ENCODE assay signal across 22 cellular contexts in genomic region chr1:221468556-221468955, GRCh38.
"Had no signal": no experiment of that assay in that cellular context is flagged by ENCODE, and none has a peak within 500 bp of the region (broad histone marks: within the 10 kb centered on the region; RNA-seq: fewer than 3 reads in every experiment).

No MANE protein-coding gene starts in this region.

- H3K27ac ChIP-seq: SK-N-MC, WERI-Rb-1 had no signal

- H3K36me3 ChIP-seq: WERI-Rb-1 had no signal

- H3K27ac Mint-ChIP-seq: activated CD4-positive, alpha-beta memory T cell treated with anti-CD3 and anti-CD28 coated beads, Interleukin-2, amount 10 ng/mL, durations not matched to agents 7 days and 5 days; activated CD4-positive, alpha-beta T cell treated with anti-CD3 and anti-CD28 coated beads for 36 hours; activated naive CD4-positive, alpha-beta T cell treated with anti-CD3 and anti-CD28 coated beads, Interleukin-2, amount 10 ng/mL, durations not matched to agents 7 days and 5 days; activated naive CD8-positive, alpha-beta T cell treated with anti-CD3 and anti-CD28 coated beads for 36 hours; activated T-helper 17 cell treated with anti-CD3 and anti-CD28 coated beads, Interleukin-2, amount 50 U/mL, for 72 hours; T-cell had no signal

- H3K36me3 Mint-ChIP-seq: activated naive CD4-positive, alpha-beta T cell treated with anti-CD3 and anti-CD28 coated beads, Interleukin-2, amount 10 ng/mL, durations not matched to agents 7 days and 5 days; activated naive CD8-positive, alpha-beta T cell treated with anti-CD3 and anti-CD28 coated beads for 36 hours; T-cell had no signal

- ATAC-seq: activated CD4-positive, alpha-beta T cell treated with anti-CD3 and anti-CD28 coated beads for 36 hours; activated T-helper 17 cell treated with anti-CD3 and anti-CD28 coated beads, Interleukin-2, amount 50 U/mL, for 72 hours; T-cell had no signal

- H3K4me3 Mint-ChIP-seq: activated CD4-positive, alpha-beta memory T cell treated with anti-CD3 and anti-CD28 coated beads, Interleukin-2, amount 10 ng/mL, durations not matched to agents 7 days and 5 days; activated CD4-positive, alpha-beta T cell treated with anti-CD3 and anti-CD28 coated beads for 36 hours; activated naive CD4-positive, alpha-beta T cell treated with anti-CD3 and anti-CD28 coated beads, Interleukin-2, amount 10 ng/mL, durations not matched to agents 7 days and 5 days; activated naive CD8-positive, alpha-beta T cell treated with anti-CD3 and anti-CD28 coated beads for 36 hours; activated T-helper 17 cell treated with anti-CD3 and anti-CD28 coated beads, Interleukin-2, amount 50 U/mL, for 72 hours; T-cell had no signal

- H3K9me3 Mint-ChIP-seq: activated CD4-positive, alpha-beta memory T cell treated with anti-CD3 and anti-CD28 coated beads, Interleukin-2, amount 10 ng/mL, durations not matched to agents 7 days and 5 days; activated naive CD4-positive, alpha-beta T cell treated with anti-CD3 and anti-CD28 coated beads, Interleukin-2, amount 10 ng/mL, durations not matched to agents 7 days and 5 days; activated naive CD8-positive, alpha-beta T cell treated with anti-CD3 and anti-CD28 coated beads for 36 hours; activated T-helper 17 cell treated with anti-CD3 and anti-CD28 coated beads, Interleukin-2, amount 50 U/mL, for 72 hours had no signal

- H3K4me3 ChIP-seq: SK-N-MC had no signal

- H3K4me1 Mint-ChIP-seq: activated CD4-positive, alpha-beta memory T cell treated with anti-CD3 and anti-CD28 coated beads, Interleukin-2, amount 10 ng/mL, durations not matched to agents 7 days and 5 days; activated CD4-positive, alpha-beta T cell treated with anti-CD3 and anti-CD28 coated beads for 36 hours; activated naive CD4-positive, alpha-beta T cell treated with anti-CD3 and anti-CD28 coated beads, Interleukin-2, amount 10 ng/mL, durations not matched to agents 7 days and 5 days; activated naive CD8-positive, alpha-beta T cell treated with anti-CD3 and anti-CD28 coated beads for 36 hours; activated T-helper 17 cell treated with anti-CD3 and anti-CD28 coated beads, Interleukin-2, amount 50 U/mL, for 72 hours; T-cell had no signal

- DNase-seq: activated CD4-positive, alpha-beta memory T cell treated with anti-CD3 and anti-CD28 coated beads, Interleukin-2, amount 10 ng/mL, durations not matched to agents 7 days and 5 days; activated CD4-positive, alpha-beta T cell treated with anti-CD3 and anti-CD28 coated beads for 36 hours; activated CD4-positive, alpha-beta T cell treated with anti-CD3 and anti-CD28 coated beads, Interleukin-2, amount 50 U/mL, for 1 hour; activated gamma-delta T cell treated with Interleukin-2 at 50 U/mL for 16 hours; activated naive CD4-positive, alpha-beta T cell treated with anti-CD3 and anti-CD28 coated beads, Interleukin-2, amount 10 ng/mL, durations not matched to agents 7 days and 5 days; activated naive CD8-positive, alpha-beta T cell treated with anti-CD3 and anti-CD28 coated beads for 36 hours; activated T-cell treated with anti-CD3 and anti-CD28 coated beads for 4 hours; activated T-cell treated with anti-CD3 and anti-CD28 coated beads, Interleukin-2, amount 50 U/mL, for 48 hours; cerebellar nuclear complex; NCI-H1930; NCI-H2107; NCI-H2171 treated with DMSO at 0.1 percent for 48 hours; NCI-H345; NCI-H510A; NCI-H526 treated with DMSO at 0.1 percent for 48 hours; NCI-H82; SIG-M5; T-cell; T-helper 2 cell; WERI-Rb-1 had no signal
